In the genomic region with DNA sequence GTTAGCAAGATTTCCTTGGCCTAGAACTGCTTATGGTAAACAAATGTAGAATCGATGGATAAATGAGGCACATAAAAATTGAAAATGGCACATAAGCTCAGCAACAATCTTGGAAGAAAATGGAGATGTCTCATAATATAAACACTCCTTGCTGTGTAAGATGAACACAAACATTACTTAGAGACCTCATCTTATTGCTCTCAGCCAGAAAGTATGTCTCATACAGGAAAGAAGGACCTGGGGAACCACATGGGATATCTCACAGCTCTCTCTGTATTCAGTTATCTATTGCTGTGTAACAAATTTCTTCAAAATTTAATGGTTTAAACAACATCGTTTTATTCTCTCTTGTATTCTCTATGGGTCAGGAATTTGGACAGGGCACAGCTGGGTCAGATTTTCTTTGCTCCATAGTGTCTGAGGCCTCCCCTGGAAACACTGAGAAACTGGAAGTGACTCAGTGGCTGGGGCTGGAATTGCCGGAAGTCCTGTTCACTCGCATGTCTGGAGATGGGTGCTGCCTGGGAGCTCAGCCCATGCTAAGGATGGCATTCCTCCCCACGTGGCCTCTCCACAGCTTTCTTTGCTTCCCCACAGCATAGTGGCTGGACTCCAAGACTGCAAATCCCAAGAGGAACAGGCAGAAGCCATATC, we compare ENCODE assay signal across 17 cellular contexts.
DNase-seq lines count a peak whose midpoint lies in the region; ATAC-seq, FAIRE-seq and TF ChIP-seq lines count a peak whose summit lies in the region.
"Had no signal": no experiment of that assay in that cellular context is flagged by ENCODE, and none has a peak within 500 bp of the region (broad histone marks: within the 10 kb centered on the region; RNA-seq: fewer than 3 reads in every experiment).

No MANE protein-coding gene starts in this region.

- H3K36me3 ChIP-seq in brain microvascular endothelial cell (replicated peaks) (no peaks in the 10 kb centered on the region), Peyer's patch (no peaks in the 10 kb centered on the region)
- H3K36me3 ChIP-seq: esophagus muscularis mucosa had no signal

- H3K27ac ChIP-seq in AG04450 (ENCODE audit: low read depth, low read length) (peak overlapping the region; percentile 84), brain microvascular endothelial cell (peak overlapping the region; percentile 85), Peyer's patch (no peak overlapping the region)
- H3K27ac ChIP-seq: esophagus muscularis mucosa, SK-N-MC had no signal

- no peak for TF ChIP-seq POLR2A in Peyer's patch (IDR thresholded peaks at IDR 0.05)

- DNase-seq in AG04450 (ENCODE audit: low read depth, low spot score) (no peak), HTR-8/SVneo (ENCODE audit: insufficient read length, low spot score) (peak; percentile 10), brain microvascular endothelial cell (peak; percentile 90), iris pigment epithelial cell (ENCODE audit: low read depth) (peak; percentile 83), Peyer's patch (no peak)
- no peak for DNase-seq in activated effector memory CD4-positive, alpha-beta T cell treated with anti-CD3 and anti-CD28 coated beads, Interleukin-2, amount 50 U/mL, for 16 hours
- DNase-seq: activated naive CD4-positive, alpha-beta T cell treated with Interleukin-2 at 50 U/mL for 16 hours; cerebellar nuclear complex; NCI-H1048; NCI-H2171; nucleus accumbens; small intestine had no signal

- in situ Hi-C loops in brain microvascular endothelial cell (cut with HindIII; ENCODE audit: low pct_ligation_motif_present, low sequenced_read_pairs): no loop called here

- H3K4me3 ChIP-seq in AG04450 (ENCODE audit: low read depth, low read length) (no peak overlapping the region), brain microvascular endothelial cell (ENCODE audit: low read depth, low read length) (no peak overlapping the region), Peyer's patch (no peak overlapping the region)
- H3K4me3 ChIP-seq: esophagus muscularis mucosa, SK-N-MC had no signal

- H3K4me1 ChIP-seq in Peyer's patch: no peaks in the 10 kb centered on the region

- H3K9me3 ChIP-seq in AG04450 (ENCODE audit: control insufficient read depth, insufficient read depth, low read length) (no peaks in the 10 kb centered on the region), Peyer's patch (no peaks in the 10 kb centered on the region)
- H3K9me3 ChIP-seq: esophagus muscularis mucosa had no signal

- H3K27me3 ChIP-seq in AG04450 (ENCODE audit: control insufficient read depth, insufficient read depth, low read length): no peaks in the 10 kb centered on the region
- no peaks in the 10 kb centered on the region for H3K27me3 ChIP-seq in brain microvascular endothelial cell (replicated peaks)
- no peaks in the 10 kb centered on the region for H3K27me3 ChIP-seq in Peyer's patch
- H3K27me3 ChIP-seq: esophagus muscularis mucosa had no signal

- no peak for FAIRE-seq in HTR-8/SVneo (lab: Jason Lieb, UNC)
- FAIRE-seq: D721Med, small intestine had no signal

- POLR2A ChIA-PET in AG04450 (lab: Yijun Ruan, JAX): no interaction called here

- CTCF ChIA-PET in AG04450 (lab: Charles Lee): interaction anchor here (0.7 to 0.8 kb wide), 2 partner anchors 20 to 86 kb away, joined by 3 to 4 read pairs; no protein-coding TSS in a partner anchor

- no peak for TF ChIP-seq CTCF in AG04450 (IDR thresholded peaks at IDR 0.05; ENCODE audit: low read depth, low read length)
- TF ChIP-seq CTCF in brain microvascular endothelial cell (IDR thresholded peaks at IDR 0.05; ENCODE audit: low read depth, low read length, missing control alignments): no peak
- no peak for TF ChIP-seq CTCF in Peyer's patch (IDR thresholded peaks at IDR 0.05)

- ATAC-seq in GM19463 (IDR thresholded peaks at IDR 0.05; ENCODE audit: unreplicated experiment): no peak
- no peak for ATAC-seq in HG03521 (IDR thresholded peaks at IDR 0.05; ENCODE audit: unreplicated experiment)

Comparison
In these comparisons a context has a peak if more than half of its experiments do, and no peak if none do; other contexts are left out.
1. DNase-seq: peak in HTR-8/SVneo (single experiment), brain microvascular endothelial cell (single experiment) and iris pigment epithelial cell (single experiment); none in AG04450 (single experiment), activated effector memory CD4-positive, alpha-beta T cell treated with anti-CD3 and anti-CD28 coated beads, Interleukin-2, amount 50 U/mL, for 16 hours (single experiment) and Peyer's patch (0 of 3).
2. H3K27ac ChIP-seq: peak in AG04450 (single experiment) and brain microvascular endothelial cell (single experiment); none in Peyer's patch (0 of 4).